ENCODE assay signal across 11 cellular contexts in genomic region chr1:100927276-100927675, GRCh38. TPM values are rescaled to one million over a fixed set of nuclear protein-coding genes. Genes with fewer than 3 reads are reported as not detected.
DNase-seq lines count a peak whose midpoint lies in the region; ATAC-seq and TF ChIP-seq lines count a peak whose summit lies in the region.
"Had no signal": no experiment of that assay in that cellular context is flagged by ENCODE, and none has a peak within 500 bp of the region (broad histone marks: within the 10 kb centered on the region; RNA-seq: fewer than 3 reads in every experiment).

No MANE protein-coding gene starts in this region.

- BruUV-seq in OCI-LY7 (replicated peaks; lab: Mats Ljungman, UMichigan) = no TSS peak

- H3K4me3 ChIP-seq in DND-41 (ENCODE audit: low read depth in 1 of 2, low read length in 2 of 2) = no peak overlapping the region
- no peak overlapping the region for H3K4me3 ChIP-seq in OCI-LY7 (ENCODE audit: low read depth, low read length, poor library complexity, severe bottlenecking)
- H3K4me3 ChIP-seq in endodermal cell (ENCODE audit: low read length) = no peak overlapping the region
- H3K4me3 ChIP-seq: SJCRH30 had no signal

- H3K4me3 Mint-ChIP-seq in activated CD4-positive, alpha-beta memory T cell treated with anti-CD3 and anti-CD28 coated beads for 36 hours = no peak overlapping the region
- H3K4me3 Mint-ChIP-seq in immature natural killer cell (no peak overlapping the region), endodermal cell (no peak overlapping the region)

- ATAC-seq in DND-41 (ENCODE audit: insufficient read depth, low read depth) = peak; percentile 98
- ATAC-seq in GM21723 (IDR thresholded peaks at IDR 0.05; ENCODE audit: unreplicated experiment) = peak; percentile 61

- DNase-seq in DND-41 (peak; percentile 68), immature natural killer cell (peak; percentile 43 to 54 (median 46)), OCI-LY7 (ENCODE audit: low spot score) (no peak), hypothalamus (lab: John Stamatoyannopoulos, UW) (no peak), RWPE1 (ENCODE audit: low spot score) (no peak), endodermal cell (no peak)
- peak; percentile 58 for DNase-seq in activated CD4-positive, alpha-beta memory T cell treated with anti-CD3 and anti-CD28 coated beads for 36 hours
- DNase-seq: midbrain, NCI-H345, SJCRH30 had no signal

- POLR2A ChIA-PET in activated CD4-positive, alpha-beta memory T cell treated with anti-CD3 and anti-CD28 coated beads for 36 hours (lab: Charles Lee) = interaction anchor here (1.0 to 1.2 kb wide), 2 partner anchors 100 to 312 kb away, joined by 3 read pairs; no protein-coding TSS in a partner anchor
- POLR2A ChIA-PET in OCI-LY7 (lab: Charles Lee) = interaction anchor here (0.6 kb wide), 1 partner anchor 260 kb away, joined by 3 read pairs; no protein-coding TSS in a partner anchor
- POLR2A ChIA-PET in RWPE1 (lab: Yijun Ruan, JAX; ENCODE audit: low non-redundant PET) = no interaction called here

- peaks cover 44% of the 10 kb centered on the region for H3K4me1 ChIP-seq in DND-41 (ENCODE audit: insufficient read depth, low read length)
- H3K4me1 ChIP-seq in OCI-LY7 (ENCODE audit: insufficient read depth, low read length, poor library complexity, severe bottlenecking) = no peaks in the 10 kb centered on the region
- no peaks in the 10 kb centered on the region for H3K4me1 ChIP-seq in endodermal cell (ENCODE audit: control insufficient read depth, insufficient read depth, low read length)
- H3K4me1 ChIP-seq: SJCRH30 had no signal

- CTCF ChIA-PET in activated CD4-positive, alpha-beta memory T cell treated with anti-CD3 and anti-CD28 coated beads for 36 hours (lab: Charles Lee) = interaction anchor here (1.3 to 1.5 kb wide), 3 partner anchors 32 to 382 kb away, joined by 3 to 8 read pairs (median 6); no protein-coding TSS in a partner anchor
- CTCF ChIA-PET in OCI-LY7 (lab: Charles Lee; ENCODE audit: unreplicated experiment) (no interaction called here), RWPE1 (lab: Yijun Ruan, JAX) (no interaction called here)

- TF ChIP-seq CTCF in DND-41 (IDR thresholded peaks at IDR 0.05; ENCODE audit: borderline replicate concordance, extremely low read depth, low read length, poor library complexity, severe bottlenecking) (no peak), OCI-LY7 (conservative IDR thresholded peaks at IDR 0.05; ENCODE audit: low read length) (no peak), RWPE1 (conservative IDR thresholded peaks at IDR 0.05; ENCODE audit: low read depth) (no peak), endodermal cell (conservative IDR thresholded peaks at IDR 0.05) (no peak)

- intact Hi-C loops in activated CD4-positive, alpha-beta memory T cell treated with anti-CD3 and anti-CD28 coated beads for 36 hours (cut with micrococcal nuclease) = loop anchor here (1.0 to 5.0 kb wide), 5 partner anchors 11 to 185 kb away; partner anchors contain the start of gene SLC30A7
- intact Hi-C loops in OCI-LY7 (cut with micrococcal nuclease; ENCODE audit: unreplicated experiment) = loop anchor here (5.0 kb wide), 1 partner anchor 310 kb away; the partner anchor contains the start of gene S1PR1

- no peak overlapping the region for H2AFZ ChIP-seq in DND-41 (ENCODE audit: low read depth, low read length)
- no peak overlapping the region for H2AFZ ChIP-seq in OCI-LY7 (ENCODE audit: low read length)

- H3K27ac ChIP-seq in DND-41 (ENCODE audit: low read length) (peak overlapping the region; percentile 68), OCI-LY7 (ENCODE audit: low read depth, low read length, poor library complexity, severe bottlenecking) (no peak overlapping the region), RWPE1 (no peak overlapping the region), endodermal cell (ENCODE audit: low read depth, low read length) (no peak overlapping the region)
- H3K27ac ChIP-seq: SJCRH30 had no signal

- H3K79me2 ChIP-seq in DND-41 (ENCODE audit: insufficient read depth, low read length) (no peaks in the 10 kb centered on the region), OCI-LY7 (ENCODE audit: insufficient read depth, low read depth, low read length) (no peaks in the 10 kb centered on the region)

- no peaks in the 10 kb centered on the region for H3K27me3 ChIP-seq in DND-41 (ENCODE audit: insufficient read depth, low read length, poor library complexity)
- peaks cover 62% of the 10 kb centered on the region for H3K27me3 ChIP-seq in endodermal cell (ENCODE audit: control insufficient read depth, insufficient read depth, low read length, poor library complexity, severe bottlenecking)
- H3K27me3 ChIP-seq: SJCRH30 had no signal

- H3K4me1 Mint-ChIP-seq in activated CD4-positive, alpha-beta memory T cell treated with anti-CD3 and anti-CD28 coated beads for 36 hours (ENCODE audit: low read depth) = peaks cover 61% of the 10 kb centered on the region
- H3K4me1 Mint-ChIP-seq in immature natural killer cell (peaks cover 6 to 39% of the 10 kb centered on the region in 2 donors), endodermal cell (no peaks in the 10 kb centered on the region)

- H3K9me3 Mint-ChIP-seq in activated CD4-positive, alpha-beta memory T cell treated with anti-CD3 and anti-CD28 coated beads for 36 hours = peaks cover 14% of the 10 kb centered on the region
- H3K9me3 Mint-ChIP-seq in immature natural killer cell (no peaks in the 10 kb centered on the region), endodermal cell (peaks cover 6% of the 10 kb centered on the region)

- H3K9ac ChIP-seq in DND-41 (ENCODE audit: low read depth, low read length) (no peak overlapping the region; the same call in 1 of the 2 replicates), endodermal cell (ENCODE audit: extremely low read depth, low read length, poor library complexity, severe bottlenecking) (no peak overlapping the region)

- peak overlapping the region; percentile 37; the same call in 1 of the 2 replicates for H3K4me2 ChIP-seq in DND-41 (ENCODE audit: insufficient read depth, low read length)
- H3K4me2 ChIP-seq in OCI-LY7 (ENCODE audit: low read length) = no peak overlapping the region

- no peaks in the 10 kb centered on the region for H3K27me3 Mint-ChIP-seq in activated CD4-positive, alpha-beta memory T cell treated with anti-CD3 and anti-CD28 coated beads for 36 hours
- H3K27me3 Mint-ChIP-seq in immature natural killer cell (ENCODE audit: low read depth in 3 of 3) (no peaks in the 10 kb centered on the region), endodermal cell (ENCODE audit: insufficient read depth) (peaks cover 35% of the 10 kb centered on the region)

- H4K20me1 ChIP-seq in DND-41 (ENCODE audit: insufficient read depth, low read length) (no peaks in the 10 kb centered on the region), OCI-LY7 (ENCODE audit: insufficient read depth, low read length) (no peaks in the 10 kb centered on the region)

- H3K36me3 ChIP-seq in DND-41 (ENCODE audit: insufficient read depth, low read length) (peaks cover 42% of the 10 kb centered on the region), OCI-LY7 (ENCODE audit: insufficient read depth, low read length) (peaks cover 56% of the 10 kb centered on the region), endodermal cell (ENCODE audit: control insufficient read depth, insufficient read depth, low read length) (peaks cover 58% of the 10 kb centered on the region)

- H3K36me3 Mint-ChIP-seq in activated CD4-positive, alpha-beta memory T cell treated with anti-CD3 and anti-CD28 coated beads for 36 hours = peaks cover 41% of the 10 kb centered on the region
- H3K36me3 Mint-ChIP-seq in immature natural killer cell (peaks cover 13 to 30% (median 27%) of the 10 kb centered on the region in 3 donors), endodermal cell (ENCODE audit: low read depth) (peaks cover 44% of the 10 kb centered on the region)

- H3K27ac Mint-ChIP-seq in activated CD4-positive, alpha-beta memory T cell treated with anti-CD3 and anti-CD28 coated beads for 36 hours = no peak overlapping the region
- no peak overlapping the region for H3K27ac Mint-ChIP-seq in immature natural killer cell
- H3K27ac Mint-ChIP-seq in endodermal cell = no peak overlapping the region

- 69 to 70% methylated on average over 2 of the region's 2 CpGs for WGBS in endodermal cell (ENCODE audit: insufficient coverage in 1 of 2, insufficient read length in 1 of 2), 2 experiments

- H3K9me3 ChIP-seq in DND-41 (ENCODE audit: insufficient read depth, low read length, severe bottlenecking) (peaks cover 2% of the 10 kb centered on the region), OCI-LY7 (ENCODE audit: low read length) (no peaks in the 10 kb centered on the region), endodermal cell (ENCODE audit: control insufficient read depth, low read length) (peaks cover 13% of the 10 kb centered on the region)
- H3K9me3 ChIP-seq: SJCRH30 had no signal

- H3K9me2 ChIP-seq in OCI-LY7 (ENCODE audit: insufficient read depth, low read length) = no peaks in the 10 kb centered on the region

RNA-seq across cellular contexts. Expression of gene SLC30A7, which starts 31.4 kb away (rescaled TPM):
- 10 to 100 TPM; 40.0 to 43.4 TPM for total RNA-seq in activated CD4-positive, alpha-beta memory T cell treated with anti-CD3 and anti-CD28 coated beads for 36 hours
- 10 to 100 TPM; 12.3 to 18.2 (median 14.6) TPM for polyA plus RNA-seq in immature natural killer cell
- total RNA-seq in OCI-LY7 (2014; rRNA removed; shearing (Covaris generic)) = 5.5 and 8.6 TPM in 2 replicates
- total RNA-seq in OCI-LY7 (2022) = 13.8 and 15.3 TPM in 2 replicates
- 10 to 100 TPM; 21.7 to 26.2 TPM for total RNA-seq in endodermal cell
- polyA plus RNA-seq in endodermal cell (2013, experiment 1 of 2) = 12.0 TPM
- polyA plus RNA-seq in endodermal cell (2013, experiment 2 of 2) = 11.0 TPM

RNA-seq across cellular contexts. Expression of gene EXTL2, which starts 32.6 kb away (rescaled TPM):
- total RNA-seq in activated CD4-positive, alpha-beta memory T cell treated with anti-CD3 and anti-CD28 coated beads for 36 hours = 1 to 10 TPM; 3.0 to 3.9 TPM
- 1 to 10 TPM; 5.2 to 9.9 (median 8.4) TPM for polyA plus RNA-seq in immature natural killer cell
- total RNA-seq in OCI-LY7 (2014; rRNA removed; shearing (Covaris generic)) = 3.2 and 7.0 TPM in 2 replicates
- total RNA-seq in OCI-LY7 (2022) (8.7 and 9.8 TPM in 2 replicates), endodermal cell (10 to 100 TPM; 40.6 to 47.5 TPM)
- polyA plus RNA-seq in endodermal cell (2013, experiment 1 of 2) = 56.1 TPM
- 53.9 TPM for polyA plus RNA-seq in endodermal cell (2013, experiment 2 of 2)

Comparison
In these comparisons a context has a peak if more than half of its experiments do, and no peak if none do; other contexts are left out.
1. DNase-seq: peak in DND-41 (single experiment), activated CD4-positive, alpha-beta memory T cell treated with anti-CD3 and anti-CD28 coated beads for 36 hours (single experiment) and immature natural killer cell (3 of 3); none in OCI-LY7 (single experiment), hypothalamus (0 of 51), RWPE1 (single experiment) and endodermal cell (single experiment).